Comparison of ENCODE assay signal across 22 cellular contexts in genomic region chr11:39192671-39193070, GRCh38.
"Had no signal": no experiment of that assay in that cellular context is flagged by ENCODE, and none has a peak within 500 bp of the region (broad histone marks: within the 10 kb centered on the region; RNA-seq: fewer than 3 reads in every experiment).

No MANE protein-coding gene starts in this region.

- H3K9me3 Mint-ChIP-seq: memory B cell had no signal

- H3K27me3 ChIP-seq: dorsolateral prefrontal cortex, esophagus muscularis mucosa, foreskin keratinocyte, heart left ventricle, hepatocyte had no signal

- H3K27me3 Mint-ChIP-seq: memory B cell had no signal

- H3K36me3 Mint-ChIP-seq: immature natural killer cell, memory B cell had no signal

- H3K27ac ChIP-seq: coronary artery, dorsolateral prefrontal cortex, esophagus muscularis mucosa, foreskin keratinocyte, gastroesophageal sphincter, heart left ventricle, hepatocyte had no signal

- H3K4me1 ChIP-seq: esophagus muscularis mucosa, foreskin keratinocyte, gastroesophageal sphincter, heart left ventricle had no signal

- H3K4me3 ChIP-seq: coronary artery, dorsolateral prefrontal cortex, esophagus muscularis mucosa, gastroesophageal sphincter, heart left ventricle, hepatocyte, lung had no signal

- ATAC-seq: foreskin keratinocyte, gastroesophageal sphincter, heart left ventricle, left colon, left lobe of liver, left ventricle myocardium superior had no signal

- H3K4me1 Mint-ChIP-seq: immature natural killer cell, memory B cell had no signal

- H3K9me3 ChIP-seq: esophagus muscularis mucosa, gastroesophageal sphincter, heart left ventricle had no signal

- H3K4me3 Mint-ChIP-seq: immature natural killer cell, memory B cell had no signal

- H3K27ac Mint-ChIP-seq: immature natural killer cell, memory B cell had no signal

- H3K36me3 ChIP-seq: esophagus muscularis mucosa, gastroesophageal sphincter, heart left ventricle had no signal

- DNase-seq: dermis blood vessel endothelial cell; dorsolateral prefrontal cortex; effector CD4-positive, alpha-beta T cell; effector memory CD4-positive, alpha-beta T cell; foreskin keratinocyte; heart left ventricle; hypothalamus; immature natural killer cell; islet precursor cell; kidney; kidney glomerular epithelial cell; left colon; left ventricle myocardium superior; mammary epithelial cell; midbrain had no signal
